ENCODE assay signal across 8 cellular contexts in the genomic region with DNA sequence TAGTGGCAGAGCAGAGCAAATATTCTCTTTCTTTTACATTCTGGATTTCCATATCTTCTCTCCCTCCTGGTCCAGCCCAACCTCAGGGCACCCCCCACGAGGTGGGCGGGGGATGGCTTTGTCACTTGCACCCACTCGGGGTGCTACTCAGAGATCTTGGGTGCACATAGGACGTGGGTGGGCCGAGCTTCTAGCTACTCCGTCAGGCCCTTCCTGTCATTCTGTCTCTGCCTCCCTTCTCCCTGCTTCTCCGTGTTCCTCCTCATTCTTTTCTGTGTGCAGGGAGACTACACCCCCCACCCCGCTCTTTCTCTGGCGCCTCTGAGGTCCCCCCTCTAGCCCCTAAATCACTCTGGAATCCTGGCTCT. TPM values are rescaled to one million over a fixed set of nuclear protein-coding genes. Genes with fewer than 3 reads are reported as not detected.
DNase-seq lines count a peak whose midpoint lies in the region; ATAC-seq and TF ChIP-seq lines count a peak whose summit lies in the region.

No MANE protein-coding gene starts in this region.

- peak overlapping the region; percentile 72 for H3K14ac ChIP-seq in IMR-90 (replicated peaks; ENCODE audit: low read depth, low read length)

- peaks cover 18% of the 10 kb centered on the region; the same call in 1 of the 2 replicates for H3K9me1 ChIP-seq in IMR-90 (ENCODE audit: insufficient read depth, low read length)

- H3K4me1 Mint-ChIP-seq in CD4-positive, alpha-beta T cell (ENCODE audit: low read depth) = peaks cover 14% of the 10 kb centered on the region

- H3K4me2 ChIP-seq in IMR-90 (ENCODE audit: low read depth, low read length) = peak overlapping the region; percentile 44

- H3K4me3 Mint-ChIP-seq in CD4-positive, alpha-beta T cell = no peak overlapping the region

- no TSS peak for BruUV-seq in IMR-90 (replicated peaks; lab: Mats Ljungman, UMichigan)

- H3K4me3 ChIP-seq in IMR-90 (ENCODE audit: insufficient read depth, low read depth, low read length) (peak overlapping the region; percentile 7), brain microvascular endothelial cell (ENCODE audit: low read depth, low read length) (peak overlapping the region; percentile 30), right lobe of liver (no peak overlapping the region), thymus (ENCODE audit: low read length) (no peak overlapping the region)

- peak overlapping the region; percentile 21 for H2BK20ac ChIP-seq in IMR-90 (ENCODE audit: low read depth, low read length)

- ATAC-seq in IMR-90 (ENCODE audit: low read depth) = peak; percentile 1; the same call in 1 of the 2 replicates
- ATAC-seq in right lobe of liver = peak in 1 of 4 donors; percentile 3
- ATAC-seq in CD4-positive, alpha-beta T cell (ENCODE audit: poor library complexity) = no peak
- ATAC-seq in GM19395 (IDR thresholded peaks at IDR 0.05; ENCODE audit: unreplicated experiment) = no peak

- peaks cover 11 to 40% of the 10 kb centered on the region in 2 experiments for H3K79me1 ChIP-seq in IMR-90 (ENCODE audit: low read depth in 1 of 2, low read length in 2 of 2)

- H3K27me3 ChIP-seq in IMR-90 (ENCODE audit: control insufficient read depth, insufficient read depth, low read length) (no peaks in the 10 kb centered on the region), brain microvascular endothelial cell (replicated peaks) (no peaks in the 10 kb centered on the region), right lobe of liver (no peaks in the 10 kb centered on the region), thymus (ENCODE audit: control insufficient read depth, insufficient read depth) (no peaks in the 10 kb centered on the region)
- no peaks in the 10 kb centered on the region for H3K27me3 ChIP-seq in CD4-positive, alpha-beta T cell (ENCODE audit: control insufficient read depth, insufficient read depth, low read length)

- peak overlapping the region; percentile 42 for H4K5ac ChIP-seq in IMR-90 (ENCODE audit: low read depth, low read length)

- peak overlapping the region; percentile 58 for H4K91ac ChIP-seq in IMR-90 (ENCODE audit: insufficient read depth, low read depth, low read length)

- peak overlapping the region; percentile 65; the same call in 1 of the 3 replicates for H2BK15ac ChIP-seq in IMR-90 (ENCODE audit: low read depth, low read length)

- H2BK5ac ChIP-seq in IMR-90 (ENCODE audit: low read depth, low read length, poor library complexity, severe bottlenecking) = peak overlapping the region; percentile 65

- POLR2A ChIA-PET in IMR-90 (lab: Charles Lee; ENCODE audit: unreplicated experiment) = interaction anchor here (0.6 kb wide), 1 partner anchor 11 kb away, joined by 3 read pairs; no protein-coding TSS in a partner anchor
- POLR2A ChIA-PET in CD4-positive, alpha-beta T cell (lab: Charles Lee) = no interaction called here

- H3K4ac ChIP-seq in IMR-90 (ENCODE audit: low read depth, low read length) = peak overlapping the region; percentile 83

- H4K8ac ChIP-seq in IMR-90 (ENCODE audit: low read depth in 2 of 2, low read length in 2 of 2) = peak overlapping the region; percentile 71 to 83

- H3K36me3 ChIP-seq in IMR-90 (ENCODE audit: control insufficient read depth, insufficient read depth, low read length) = peaks cover 39% of the 10 kb centered on the region
- H3K36me3 ChIP-seq in brain microvascular endothelial cell (replicated peaks) = peaks cover 14% of the 10 kb centered on the region
- no peaks in the 10 kb centered on the region for H3K36me3 ChIP-seq in right lobe of liver
- no peaks in the 10 kb centered on the region for H3K36me3 ChIP-seq in thymus (ENCODE audit: control insufficient read depth, insufficient read depth)

- in situ Hi-C loops in IMR-90 (cut with MboI; ENCODE audit: low sequenced_read_pairs) (no loop called here), brain microvascular endothelial cell (cut with HindIII; ENCODE audit: low pct_ligation_motif_present, low sequenced_read_pairs) (loop anchor here (25.0 kb wide), 1 partner anchor 96 kb away; a partner anchor contains a TSS)

- peaks cover 9% of the 10 kb centered on the region for H3K36me3 Mint-ChIP-seq in CD4-positive, alpha-beta T cell (ENCODE audit: low read depth)

- H3K23ac ChIP-seq in IMR-90 (ENCODE audit: low read depth, low read length) = peak overlapping the region; percentile 25; the same call in 1 of the 2 replicates

- peaks cover 14% of the 10 kb centered on the region for H3K27me3 Mint-ChIP-seq in CD4-positive, alpha-beta T cell

- DNase-seq in IMR-90 = no peak
- DNase-seq in brain microvascular endothelial cell = peak; percentile 34
- DNase-seq in right lobe of liver = no peak
- DNase-seq in cortex of kidney (lab: John Stamatoyannopoulos, UW) = no peak
- DNase-seq in NCI-H446 treated with DMSO at 0.1 percent for 48 hours (lab: John Stamatoyannopoulos, UW) = no peak
- no peak for DNase-seq in CD4-positive, alpha-beta T cell

- H2BK120ac ChIP-seq in IMR-90 (ENCODE audit: low read depth, low read length) = peak overlapping the region; percentile 58; the same call in 1 of the 2 replicates

- H3K9me3 Mint-ChIP-seq in CD4-positive, alpha-beta T cell = no peaks in the 10 kb centered on the region

- H3K27ac ChIP-seq in IMR-90 (ENCODE audit: insufficient read depth, low read length) = peak overlapping the region; percentile 96
- peak overlapping the region; percentile 84 for H3K27ac ChIP-seq in brain microvascular endothelial cell
- peak overlapping the region in 2 of 3 donors; percentile 47 to 68 for H3K27ac ChIP-seq in right lobe of liver
- H3K27ac ChIP-seq in thymus (ENCODE audit: low read depth) = peak overlapping the region; percentile 47
- H3K27ac ChIP-seq in CD4-positive, alpha-beta T cell (ENCODE audit: low read depth, low read length) = no peak overlapping the region

- dilution Hi-C loops in IMR-90 (cut with HindIII; ENCODE audit: low sequenced_read_pairs, unreplicated experiment) = no loop called here

- TF ChIP-seq RAD21 in IMR-90 (IDR thresholded peaks at IDR 0.05; ENCODE audit: low read length) = no peak

- H2AK9ac ChIP-seq in IMR-90 (replicated peaks; ENCODE audit: low read depth, low read length, poor library complexity) = peak overlapping the region; percentile 11

- H3K56ac ChIP-seq in IMR-90 (ENCODE audit: extremely low read depth, insufficient read depth, low read length) = peak overlapping the region; percentile 33; the same call in 1 of the 2 replicates

- no peak overlapping the region for H3K27ac Mint-ChIP-seq in CD4-positive, alpha-beta T cell

- peak overlapping the region; percentile 33; the same call in 1 of the 2 replicates for H2AK5ac ChIP-seq in IMR-90 (ENCODE audit: low read depth, low read length)

- TF ChIP-seq POLR2A in IMR-90 (IDR thresholded peaks at IDR 0.05; ENCODE audit: low read depth, low read length) (peak; percentile 3; the same call in 1 of the 2 replicates), right lobe of liver (IDR thresholded peaks at IDR 0.05) (no peak)

- no peak overlapping the region for H2AFZ ChIP-seq in IMR-90 (replicated peaks; ENCODE audit: low read length, poor library complexity)

- CTCF ChIA-PET in IMR-90 (lab: Yijun Ruan, JAX) = interaction anchor here (1.3 to 1.9 kb wide), 3 partner anchors 16 to 49 kb away, joined by 3 to 10 read pairs (median 7); no protein-coding TSS in a partner anchor
- CTCF ChIA-PET in CD4-positive, alpha-beta T cell (lab: Charles Lee) = interaction anchor here (0.9 kb wide), 1 partner anchor 16 kb away, joined by 3 read pairs; no protein-coding TSS in a partner anchor

- peak overlapping the region; percentile 56 for H3K18ac ChIP-seq in IMR-90 (ENCODE audit: low read depth, low read length)

- H4K20me1 ChIP-seq in IMR-90 (ENCODE audit: insufficient read depth, low read length) = peaks cover 20% of the 10 kb centered on the region

- TF ChIP-seq CTCF in IMR-90 (conservative IDR thresholded peaks at IDR 0.05; ENCODE audit: low read depth, low read length) (no peak), brain microvascular endothelial cell (IDR thresholded peaks at IDR 0.05; ENCODE audit: low read depth, low read length, missing control alignments) (no peak), right lobe of liver (IDR thresholded peaks at IDR 0.05) (no peak)
- TF ChIP-seq CTCF in CD4-positive, alpha-beta T cell (IDR thresholded peaks at IDR 0.05) = no peak

- 4% methylated on average over 4 of the region's 9 CpGs; no CpG with 5 or more reads in 1 of the 2 experiments for WGBS in IMR-90 (ENCODE audit: extremely low coverage in 2 of 2, insufficient read length in 1 of 2), 2 experiments
- 34% methylated on average over 7 of the region's 9 CpGs for WGBS in right lobe of liver (ENCODE audit: insufficient coverage, low coverage, low lambda C conversion rate, missing lambda C conversion rate)
- WGBS in thymus = 84% methylated on average over 9 of the region's 9 CpGs

- H3K9me3 ChIP-seq in IMR-90 (ENCODE audit: control insufficient read depth, insufficient read depth, low read length) (no peaks in the 10 kb centered on the region), right lobe of liver (no peaks in the 10 kb centered on the region), thymus (ENCODE audit: control insufficient read depth) (no peaks in the 10 kb centered on the region)
- no peaks in the 10 kb centered on the region for H3K9me3 ChIP-seq in CD4-positive, alpha-beta T cell (ENCODE audit: control insufficient read depth, low read length)

- peak overlapping the region; percentile 56 for H3K9ac ChIP-seq in IMR-90 (ENCODE audit: low read depth, low read length)

- intact Hi-C loops in IMR-90 (cut with micrococcal nuclease) (loop anchor here (2.0 kb wide), 1 partner anchor 20 kb away; a partner anchor contains a TSS), right lobe of liver (cut with DNase I) (no loop called here)
- intact Hi-C loops in CD4-positive, alpha-beta T cell (cut with DNase I, micrococcal nuclease) = no loop called here

- H3K4me1 ChIP-seq in IMR-90 (ENCODE audit: control insufficient read depth, insufficient read depth, low read length) (peaks cover 34% of the 10 kb centered on the region), right lobe of liver (peaks cover 0 to 10% (median 0%) of the 10 kb centered on the region in 4 donors), thymus (ENCODE audit: control insufficient read depth, insufficient read depth, low read length) (peaks cover 2% of the 10 kb centered on the region)

RNA-seq across cellular contexts. Expression of a gene that starts 19.5 kb away (rescaled TPM):
- 2.5 and 2.9 TPM in 2 replicates for total RNA-seq in IMR-90 (2012; rRNA removed)
- 3.8 TPM in 2 replicates for polyA plus RNA-seq in IMR-90 (2012; rRNA removed)
- polyA plus RNA-seq in IMR-90 (2012; cell fraction: cytosol; rRNA removed) = 2.5 and 3.2 TPM in 2 replicates
- polyA plus RNA-seq in IMR-90 (2012; cell fraction: nucleus; rRNA removed; ENCODE audit: low replicate concordance) = 11.1 and 15.3 TPM in 2 replicates
- under 1 TPM; 0.24 to 0.37 (median 0.32) TPM for total RNA-seq in right lobe of liver
- polyA plus RNA-seq in thymus = 0.11 TPM
- total RNA-seq in CD4-positive, alpha-beta T cell = not detected

RNA-seq across cellular contexts. Expression of a gene that starts 23.6 kb away (rescaled TPM):
- 1.1 and 1.6 TPM in 2 replicates for total RNA-seq in IMR-90 (2012; rRNA removed)
- 0.60 and 0.65 TPM in 2 replicates for polyA plus RNA-seq in IMR-90 (2012; rRNA removed)
- 0.12 and 0.24 TPM in 2 replicates for polyA plus RNA-seq in IMR-90 (2012; cell fraction: cytosol; rRNA removed)
- 4.4 and 5.1 TPM in 2 replicates for polyA plus RNA-seq in IMR-90 (2012; cell fraction: nucleus; rRNA removed; ENCODE audit: low replicate concordance)
- 10 to 100 TPM in 1 of 6 experiments, under 1 TPM in 5; 0.20 to 10.7 (median 0.34) TPM for total RNA-seq in right lobe of liver
- polyA plus RNA-seq in thymus = 0.05 TPM
- not detected for total RNA-seq in CD4-positive, alpha-beta T cell

RNA-seq across cellular contexts. Expression of a gene that starts 32.7 kb away (rescaled TPM):
- 21.1 and 21.9 TPM in 2 replicates for total RNA-seq in IMR-90 (2012; rRNA removed)
- polyA plus RNA-seq in IMR-90 (2012; rRNA removed) = 58.9 and 72.1 TPM in 2 replicates
- 70.3 and 79.6 TPM in 2 replicates for polyA plus RNA-seq in IMR-90 (2012; cell fraction: cytosol; rRNA removed)
- 18.5 and 26.3 TPM in 2 replicates for polyA plus RNA-seq in IMR-90 (2012; cell fraction: nucleus; rRNA removed; ENCODE audit: low replicate concordance)
- 10 to 100 TPM in 1 of 6 experiments, 1 to 10 TPM in 5; 6.1 to 10.6 (median 7.6) TPM for total RNA-seq in right lobe of liver
- polyA plus RNA-seq in thymus = 28.7 TPM
- total RNA-seq in CD4-positive, alpha-beta T cell = not detected

Comparison
In these comparisons a context has a peak if more than half of its experiments do, and no peak if none do; other contexts are left out.
1. H3K4me3 ChIP-seq: peak in IMR-90 (single experiment) and brain microvascular endothelial cell (single experiment); none in right lobe of liver (0 of 3) and thymus (single experiment).
2. RNA of a gene that starts 32.7 kb away (total RNA-seq): 21.1 to 21.9 TPM in IMR-90 and 6.1 to 10.6 TPM in right lobe of liver; not detected in CD4-positive, alpha-beta T cell; every median in the first group is over 4 times any median in the second.